In the genomic region with DNA sequence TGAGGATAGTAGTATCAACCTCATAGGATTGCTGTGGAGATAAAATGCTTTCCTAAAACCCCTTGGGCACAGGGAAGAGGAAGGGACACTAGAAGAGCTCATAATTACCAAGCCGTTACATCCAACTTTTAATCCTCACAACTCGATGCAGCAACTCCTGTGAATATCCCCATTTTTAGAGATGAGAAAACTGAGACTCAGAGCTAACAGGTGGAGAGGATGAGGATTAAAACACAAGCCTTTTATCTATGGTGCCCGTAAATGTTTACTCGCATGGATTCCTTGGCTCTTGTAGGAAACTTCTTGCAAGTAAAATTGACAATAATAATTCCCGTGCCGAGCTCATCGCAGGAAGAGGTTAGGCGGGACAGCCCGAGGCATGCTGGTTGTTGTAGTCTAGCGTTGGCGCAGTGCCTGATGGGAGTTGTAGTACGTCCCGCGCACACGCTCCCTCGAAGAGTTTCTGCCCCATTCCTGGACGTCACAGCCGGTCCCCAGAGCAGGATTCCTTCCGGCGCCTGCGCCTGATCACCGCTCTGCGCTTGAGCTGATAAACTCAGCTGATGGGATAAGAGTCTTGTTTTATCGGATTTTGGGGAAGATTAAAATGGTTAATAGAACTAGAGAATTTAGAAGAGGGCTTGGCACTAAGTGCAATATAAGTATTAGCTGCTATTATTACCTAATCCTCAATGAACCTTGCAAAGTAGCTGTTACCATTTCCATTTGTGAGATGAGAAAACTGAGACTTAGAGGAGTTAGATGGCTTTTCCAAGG, we compare ENCODE assay signal across 8 cellular contexts. TPM values are rescaled to one million over a fixed set of nuclear protein-coding genes. Genes with fewer than 3 reads are reported as not detected.
A peak's percentile ranks its signal among the peaks of the same experiment; 100 is the strongest.
DNase-seq lines count a peak whose midpoint lies in the region; ATAC-seq and TF ChIP-seq lines count a peak whose summit lies in the region.

No MANE protein-coding gene starts in this region.

- H3K27me3 Mint-ChIP-seq in CD4-positive, alpha-beta memory T cell: no peaks in the 10 kb centered on the region
- no peaks in the 10 kb centered on the region for H3K27me3 Mint-ChIP-seq in activated CD4-positive, alpha-beta memory T cell treated with anti-CD3 and anti-CD28 coated beads, Interleukin-2, amount 10 ng/mL, durations not matched to agents 7 days and 5 days

- no peaks in the 10 kb centered on the region for H3K27me3 ChIP-seq in CD4-positive, alpha-beta memory T cell (ENCODE audit: insufficient read depth, low read length)
- H3K27me3 ChIP-seq in lower lobe of right lung (ENCODE audit: low read depth): no peaks in the 10 kb centered on the region

- peak; percentile 72 for ATAC-seq in GM19455 (IDR thresholded peaks at IDR 0.05; ENCODE audit: unreplicated experiment)
- ATAC-seq in lower lobe of right lung: peak; percentile 92 to 94

- H3K4me1 ChIP-seq in CD4-positive, alpha-beta memory T cell (ENCODE audit: insufficient read depth, low read length): peaks cover 46% of the 10 kb centered on the region
- H3K4me1 ChIP-seq in lower lobe of right lung: peaks cover 42% of the 10 kb centered on the region

- peaks cover 0 to 6% of the 10 kb centered on the region in 2 donors for H3K36me3 Mint-ChIP-seq in CD4-positive, alpha-beta memory T cell
- H3K36me3 Mint-ChIP-seq in activated CD4-positive, alpha-beta memory T cell treated with anti-CD3 and anti-CD28 coated beads, Interleukin-2, amount 10 ng/mL, durations not matched to agents 7 days and 5 days (ENCODE audit: low read depth): peaks cover 18% of the 10 kb centered on the region

- H3K4me3 Mint-ChIP-seq in CD4-positive, alpha-beta memory T cell: peak overlapping the region; percentile 81 to 95 (median 90)
- peak overlapping the region; percentile 80 for H3K4me3 Mint-ChIP-seq in activated CD4-positive, alpha-beta memory T cell treated with anti-CD3 and anti-CD28 coated beads, Interleukin-2, amount 10 ng/mL, durations not matched to agents 7 days and 5 days

- peak overlapping the region; percentile 39 to 52 for H3K4me3 ChIP-seq in CD4-positive, alpha-beta memory T cell (ENCODE audit: low read length in 2 of 2)
- H3K4me3 ChIP-seq in lower lobe of right lung: peak overlapping the region; percentile 59

- DNase-seq in CD4-positive, alpha-beta memory T cell: peak; percentile 88 to 93 (median 89)
- DNase-seq in HK-2 (ENCODE audit: unreplicated experiment) (peak; percentile 94), NCI-H82 treated with DMSO at 0.1 percent for 48 hours (lab: John Stamatoyannopoulos, UW; ENCODE audit: unreplicated experiment) (peak; percentile 97), ecto neural progenitor cell (ENCODE audit: low spot score) (peak; percentile 92), lower lobe of right lung (peak; percentile 97)
- DNase-seq in activated CD4-positive, alpha-beta memory T cell treated with anti-CD3 and anti-CD28 coated beads, Interleukin-2, amount 10 ng/mL, durations not matched to agents 7 days and 5 days: peak; percentile 91
- DNase-seq in stimulated activated CD4-positive, alpha-beta T cell treated with anti-CD3 and anti-CD28 coated beads, TNF-alpha, amount 100 ng/mL, for 1 hour (ENCODE audit: low read depth in 3 of 3, low spot score in 1 of 3): peak; percentile 73 to 83 (median 77)

- H3K27ac ChIP-seq in CD4-positive, alpha-beta memory T cell (ENCODE audit: low read depth, low read length): peak overlapping the region; percentile 59
- peak overlapping the region; percentile 66 for H3K27ac ChIP-seq in lower lobe of right lung

- H3K27ac Mint-ChIP-seq in CD4-positive, alpha-beta memory T cell: peak overlapping the region; percentile 74 to 97 (median 97)
- peak overlapping the region; percentile 85 for H3K27ac Mint-ChIP-seq in activated CD4-positive, alpha-beta memory T cell treated with anti-CD3 and anti-CD28 coated beads, Interleukin-2, amount 10 ng/mL, durations not matched to agents 7 days and 5 days

- CTCF ChIA-PET in CD4-positive, alpha-beta memory T cell (lab: Charles Lee; ENCODE audit: partially characterized antibody): interaction anchor here (0.6 to 12.5 kb wide), 15 partner anchors 9 to 137 kb away, joined by 3 to 338 read pairs (median 4); partner anchors contain the start of gene PEDS1
- CTCF ChIA-PET in activated CD4-positive, alpha-beta memory T cell treated with anti-CD3 and anti-CD28 coated beads, Interleukin-2, amount 10 ng/mL, durations not matched to agents 7 days and 5 days (lab: Charles Lee): interaction anchor here (0.5 to 5.4 kb wide), 15 partner anchors 10 to 853 kb away, joined by 3 to 35 read pairs (median 5); partner anchors contain the start of gene PEDS1

- intact Hi-C loops in CD4-positive, alpha-beta memory T cell (cut with micrococcal nuclease): loop anchor here (1.0 to 10.0 kb wide), 2 partner anchors 200 to 1071 kb away; partner anchors contain the start of genes CSE1L and SPATA2
- intact Hi-C loops in lower lobe of right lung (cut with DNase I): no loop called here

- POLR2A ChIA-PET in CD4-positive, alpha-beta memory T cell (lab: Charles Lee; ENCODE audit: partially characterized antibody): interaction anchor here (0.6 to 5.5 kb wide), 15 partner anchors 9 to 396 kb away, joined by 3 to 76 read pairs (median 5); partner anchors contain the start of genes CEBPB, PEDS1 and RNF114
- POLR2A ChIA-PET in activated CD4-positive, alpha-beta memory T cell treated with anti-CD3 and anti-CD28 coated beads, Interleukin-2, amount 10 ng/mL, durations not matched to agents 7 days and 5 days (lab: Charles Lee): interaction anchor here (0.8 to 7.9 kb wide), 13 partner anchors 11 to 396 kb away, joined by 3 to 73 read pairs (median 4); partner anchors contain the start of genes CEBPB, PEDS1 and RNF114

- no peak for TF ChIP-seq CTCF in lower lobe of right lung (IDR thresholded peaks at IDR 0.05)

- H3K36me3 ChIP-seq in CD4-positive, alpha-beta memory T cell (ENCODE audit: insufficient read depth, low read length): no peaks in the 10 kb centered on the region
- no peaks in the 10 kb centered on the region for H3K36me3 ChIP-seq in lower lobe of right lung

- peaks cover 42 to 58% (median 50%) of the 10 kb centered on the region in 4 donors for H3K4me1 Mint-ChIP-seq in CD4-positive, alpha-beta memory T cell
- peaks cover 52% of the 10 kb centered on the region for H3K4me1 Mint-ChIP-seq in activated CD4-positive, alpha-beta memory T cell treated with anti-CD3 and anti-CD28 coated beads, Interleukin-2, amount 10 ng/mL, durations not matched to agents 7 days and 5 days

- no peaks in the 10 kb centered on the region for H3K9me3 Mint-ChIP-seq in CD4-positive, alpha-beta memory T cell
- H3K9me3 Mint-ChIP-seq in activated CD4-positive, alpha-beta memory T cell treated with anti-CD3 and anti-CD28 coated beads, Interleukin-2, amount 10 ng/mL, durations not matched to agents 7 days and 5 days: no peaks in the 10 kb centered on the region

- H3K9me3 ChIP-seq in CD4-positive, alpha-beta memory T cell (ENCODE audit: control insufficient read depth in 1 of 2, low read length in 2 of 2): no peaks in the 10 kb centered on the region
- H3K9me3 ChIP-seq in lower lobe of right lung: no peaks in the 10 kb centered on the region

RNA-seq across cellular contexts. Expression of gene UBE2V1, which starts 2.8 kb away (rescaled TPM):
- total RNA-seq in CD4-positive, alpha-beta memory T cell: 100 to 1,000 TPM; 131 to 133 TPM
- 100 to 1,000 TPM; 151 to 176 TPM for polyA plus RNA-seq in CD4-positive, alpha-beta memory T cell
- 100 to 1,000 TPM; 153 to 154 TPM for total RNA-seq in activated CD4-positive, alpha-beta memory T cell treated with anti-CD3 and anti-CD28 coated beads, Interleukin-2, amount 10 ng/mL, durations not matched to agents 7 days and 5 days
- 83.4 TPM for total RNA-seq in lower lobe of right lung

RNA-seq across cellular contexts. Expression of gene PEDS1, which starts 37.7 kb away (rescaled TPM):
- 10 to 100 TPM; 16.8 TPM for total RNA-seq in CD4-positive, alpha-beta memory T cell
- 10 to 100 TPM; 14.7 to 25.1 TPM for polyA plus RNA-seq in CD4-positive, alpha-beta memory T cell
- total RNA-seq in activated CD4-positive, alpha-beta memory T cell treated with anti-CD3 and anti-CD28 coated beads, Interleukin-2, amount 10 ng/mL, durations not matched to agents 7 days and 5 days: 10 to 100 TPM; 30.3 to 32.3 TPM
- 27.8 TPM for total RNA-seq in lower lobe of right lung

Comparison
In these comparisons a context has a peak if more than half of its experiments do, and no peak if none do; other contexts are left out.
1. Peak in every context shown above with its lines: DNase-seq, ATAC-seq, H3K4me3 ChIP-seq and H3K27ac ChIP-seq.